Comparison of ENCODE assay signal across 12 cellular contexts in genomic region chr1:82090104-82090503, GRCh38.
DNase-seq lines count a peak whose midpoint lies in the region; ATAC-seq, FAIRE-seq and TF ChIP-seq lines count a peak whose summit lies in the region.
"Had no signal": no experiment of that assay in that cellular context is flagged by ENCODE, and none has a peak within 500 bp of the region (broad histone marks: within the 10 kb centered on the region; RNA-seq: fewer than 3 reads in every experiment).

No MANE protein-coding gene starts in this region.

- no peak overlapping the region for H3K4me3 ChIP-seq in LNCaP clone FGC (ENCODE audit: low read depth, low read length)
- H3K4me3 ChIP-seq in H1 (ENCODE audit: extremely low read depth in 1 of 4, insufficient read depth in 2 of 4, low read depth in 3 of 4, low read length in 4 of 4), result no peak overlapping the region

- H3K14ac ChIP-seq in H1 (ENCODE audit: insufficient read length), result no peak overlapping the region

- H3K23me2 ChIP-seq in H1 (ENCODE audit: low read depth, low read length), result no peaks in the 10 kb centered on the region

- TF ChIP-seq RAD21 in H1 (IDR thresholded peaks at IDR 0.05 in 1 of 2, conservative IDR thresholded peaks at IDR 0.05 in 1 of 2; ENCODE audit: low read depth in 2 of 2, low read length in 2 of 2), result peak; percentile 20 to 44; a peak in 2 of 4 replicates

- no peak overlapping the region for H2BK12ac ChIP-seq in H1 (ENCODE audit: low read depth, low read length)

- H3K36me3 Mint-ChIP-seq in nephron (ENCODE audit: low read depth), result no peaks in the 10 kb centered on the region

- H4K8ac ChIP-seq in H1 (ENCODE audit: extremely low read depth, insufficient read depth, low read length), result no peak overlapping the region

- no peak overlapping the region for H3K4ac ChIP-seq in H1 (replicated peaks; ENCODE audit: insufficient read length, low read depth, low read length)

- H2BK20ac ChIP-seq in H1 (ENCODE audit: low read length), result no peak overlapping the region

- no peak overlapping the region for H3K56ac ChIP-seq in H1 (replicated peaks; ENCODE audit: insufficient read length, low read depth, low read length)

- H3K36me3 ChIP-seq in H1 (ENCODE audit: control insufficient read depth in 2 of 4, insufficient read depth in 4 of 4, low read length in 3 of 4), result no peaks in the 10 kb centered on the region

- no peaks in the 10 kb centered on the region for H3K79me2 ChIP-seq in H1 (ENCODE audit: control insufficient read depth in 1 of 2, insufficient read depth in 2 of 2, low read length in 2 of 2)

- H3K9me3 Mint-ChIP-seq in nephron, result peaks cover 10% of the 10 kb centered on the region

- H2AK5ac ChIP-seq in H1 (ENCODE audit: low read depth, low read length), result no peak overlapping the region

- no peak for TF ChIP-seq POLR2A in H1 (IDR thresholded peaks at IDR 0.05; ENCODE audit: control extremely low read depth in 1 of 2, low read depth in 2 of 2, low read length in 2 of 2)

- no peak overlapping the region for H2BK120ac ChIP-seq in H1 (replicated peaks; ENCODE audit: low read depth, low read length)

- no peak overlapping the region for H3K4me2 ChIP-seq in H1 (ENCODE audit: insufficient read depth in 1 of 2, low read depth in 2 of 2, low read length in 2 of 2)

- no peaks in the 10 kb centered on the region for H3K27me3 Mint-ChIP-seq in nephron (ENCODE audit: low read depth)

- H3K9ac ChIP-seq in H1 (replicated peaks in 1 of 4; ENCODE audit: extremely low read depth in 1 of 4, low read depth in 3 of 4, low read length in 3 of 4), result no peak overlapping the region

- TF ChIP-seq CTCF in LNCaP clone FGC (IDR thresholded peaks at IDR 0.05; ENCODE audit: control insufficient read depth, extremely low read depth, insufficient read depth) (peak; percentile 44), H1 (IDR thresholded peaks at IDR 0.05; ENCODE audit: control extremely low read depth in 1 of 3, insufficient read depth in 1 of 3, low read depth in 1 of 3, low read length in 3 of 3) (peak in 1 of 3 experiments; percentile 5; a peak in 1 of 4 replicates), nephron (IDR thresholded peaks at IDR 0.05; ENCODE audit: unreplicated experiment in 3 of 3) (peak; percentile 26 to 33 (median 31))

- no peak overlapping the region for H2BK15ac ChIP-seq in H1 (ENCODE audit: low read length)

- H4K20me1 ChIP-seq in H1 (replicated peaks in 1 of 2; ENCODE audit: control insufficient read depth in 1 of 2, insufficient read depth in 2 of 2, low read length in 2 of 2), result no peaks in the 10 kb centered on the region

- H4K91ac ChIP-seq in H1 (replicated peaks; ENCODE audit: insufficient read length, low read length), result no peak overlapping the region

- 80% methylated on average over 1 of the region's 1 CpG; no CpG with 5 or more reads in 1 of the 2 experiments for WGBS in H1 (ENCODE audit: extremely low coverage in 1 of 2, insufficient coverage in 1 of 2, insufficient read length in 1 of 2, insufficient replicate concordance in 2 of 2, low coverage in 1 of 2, low lambda C conversion rate in 2 of 2, missing lambda C conversion rate in 1 of 2), 2 experiments

- TF ChIP-seq EP300 in H1 (IDR thresholded peaks at IDR 0.05; ENCODE audit: borderline replicate concordance in 1 of 2, low read depth in 2 of 2, low read length in 2 of 2), result no peak

- POLR2A ChIA-PET in H1 (lab: Charles Lee; ENCODE audit: partially characterized antibody), result no interaction called here

- no peak for ATAC-seq in GM18520 (IDR thresholded peaks at IDR 0.05; ENCODE audit: unreplicated experiment)

- no peak overlapping the region for H2BK5ac ChIP-seq in H1 (ENCODE audit: low read depth, low read length)

- H3K23ac ChIP-seq in H1 (ENCODE audit: insufficient read length), result no peak overlapping the region

- no peak overlapping the region for H2AFZ ChIP-seq in H1 (ENCODE audit: low read length)

- H3K27ac ChIP-seq in H1 (ENCODE audit: low read depth, low read length), result no peak overlapping the region

- H3K27me3 ChIP-seq in H1 (replicated peaks in 1 of 4; ENCODE audit: control insufficient read depth in 3 of 4, extremely low read depth in 1 of 4, insufficient read depth in 3 of 4, low read length in 3 of 4), result no peaks in the 10 kb centered on the region

- H3K9me3 ChIP-seq in H1 (ENCODE audit: insufficient read depth in 2 of 2, low read depth in 1 of 2, low read length in 1 of 2), result no peaks in the 10 kb centered on the region

- CTCF ChIA-PET in H1 (lab: Charles Lee; ENCODE audit: partially characterized antibody), result interaction anchor here (0.6 to 5.8 kb wide), 15 partner anchors 11 to 695 kb away, joined by 3 to 59 read pairs (median 4); no protein-coding TSS in a partner anchor

- FAIRE-seq in H1 (lab: Jason Lieb, UNC), result no peak

- H3K18ac ChIP-seq in H1 (ENCODE audit: extremely low read depth, low read length), result no peak overlapping the region

- no peak overlapping the region for H3K27ac Mint-ChIP-seq in nephron

- H3K4me3 Mint-ChIP-seq in nephron, result no peak overlapping the region

- no peaks in the 10 kb centered on the region for H3K4me1 Mint-ChIP-seq in nephron

- H4K5ac ChIP-seq in H1 (ENCODE audit: insufficient read length, low read depth, low read length), result no peak overlapping the region

- H3K79me1 ChIP-seq in H1 (ENCODE audit: low read depth, low read length), result no peaks in the 10 kb centered on the region

- DNase-seq in ELR (ENCODE audit: low read depth) (peak; percentile 1), LNCaP clone FGC (ENCODE audit: low read depth) (no peak), H1 (ENCODE audit: low read depth in 1 of 2, low spot score in 2 of 2) (no peak), NCI-H526 treated with DMSO at 0.1 percent for 48 hours (lab: John Stamatoyannopoulos, UW) (no peak), COLO668 (lab: John Stamatoyannopoulos, UW; ENCODE audit: unreplicated experiment) (no peak)
- DNase-seq in activated CD8-positive, alpha-beta memory T cell treated with anti-CD3 and anti-CD28 coated beads, Interleukin-2, amount 50 U/mL, for 48 hours, result no peak
- DNase-seq: activated CD4-positive, alpha-beta T cell treated with anti-CD3 and anti-CD28 coated beads, Interleukin-2, amount 50 U/mL, for 48 hours; activated naive CD4-positive, alpha-beta T cell treated with anti-CD3 and anti-CD28 coated beads, Interleukin-2, amount 50 U/mL, for 16 hours; DMS79; NCI-H510A had no signal

- H3K4me1 ChIP-seq in H1 (replicated peaks in 1 of 4; ENCODE audit: control insufficient read depth in 3 of 4, insufficient read depth in 4 of 4, low read length in 3 of 4), result no peaks in the 10 kb centered on the region

TF ChIP-seq in H1, 55 proteins besides CTCF, POLR2A, EP300 and RAD21:
- TF ChIP-seq HDAC6 (IDR thresholded peaks at IDR 0.05; ENCODE audit: low read depth, low read length), result no peak
- TF ChIP-seq ZNF274 (IDR thresholded peaks at IDR 0.05; ENCODE audit: borderline replicate concordance, extremely low read depth, low read length), result no peak
- TF ChIP-seq SAP30 (IDR thresholded peaks at IDR 0.05; ENCODE audit: insufficient read depth, insufficient replicate concordance, low read length), result no peak
- no peak for TF ChIP-seq RNF2 (IDR thresholded peaks at IDR 0.05; ENCODE audit: borderline replicate concordance, low read depth, low read length, missing control alignments, poor library complexity, severe bottlenecking)
- no peak for TF ChIP-seq MAX (IDR thresholded peaks at IDR 0.05)
